In genomic region chr19:10643968-10644290, GRCh38 we compare ENCODE assay signal across 6 cellular contexts. TPM values are rescaled to one million over a fixed set of nuclear protein-coding genes. Genes with fewer than 3 reads are reported as not detected.
DNase-seq lines count a peak whose midpoint lies in the region; ATAC-seq and TF ChIP-seq lines count a peak whose summit lies in the region.

No MANE protein-coding gene starts in this region.

- no peak overlapping the region for H2AFZ ChIP-seq in hepatocyte

- no peaks in the 10 kb centered on the region for H4K20me1 ChIP-seq in hepatocyte (ENCODE audit: insufficient read depth, poor library complexity, severe bottlenecking)

- H3K36me3 ChIP-seq in heart left ventricle = peaks cover 0 to 49% (median 42%) of the 10 kb centered on the region in 9 donors
- no peaks in the 10 kb centered on the region for H3K36me3 ChIP-seq in hepatocyte (replicated peaks; ENCODE audit: insufficient read depth, low read depth)
- no peaks in the 10 kb centered on the region for H3K36me3 ChIP-seq in uterus

- 38 to 52% (median 42%) methylated on average over 4 of the region's 4 CpGs for WGBS in heart left ventricle, 4 donors
- 36% methylated on average over 3 of the region's 4 CpGs for WGBS in hepatocyte (ENCODE audit: low lambda C conversion rate, missing lambda C conversion rate)

- H3K4me1 ChIP-seq in heart left ventricle = peaks cover 0 to 45% (median 20%) of the 10 kb centered on the region in 12 donors
- H3K4me1 ChIP-seq in hepatocyte (ENCODE audit: insufficient read depth) = peaks cover 23% of the 10 kb centered on the region
- H3K4me1 ChIP-seq in uterus = peaks cover 0 to 5% of the 10 kb centered on the region in 2 donors

- TF ChIP-seq CTCF in heart left ventricle (IDR thresholded peaks at IDR 0.05) = no peak
- no peak for TF ChIP-seq CTCF in hepatocyte (IDR thresholded peaks at IDR 0.05; ENCODE audit: poor library complexity)
- no peak for TF ChIP-seq CTCF in uterus (IDR thresholded peaks at IDR 0.05)

- H3K4me3 ChIP-seq in heart left ventricle (no peak overlapping the region), hepatocyte (no peak overlapping the region), uterus (no peak overlapping the region)

- DNase-seq in heart left ventricle (peak in 1 of 5 donors; percentile 30), left ventricle myocardium superior (no peak), hepatocyte (ENCODE audit: low spot score) (peak; percentile 56), uterus (no peak), DMS53 (lab: John Stamatoyannopoulos, UW) (no peak)

- no peaks in the 10 kb centered on the region for H3K79me2 ChIP-seq in hepatocyte

- H3K27me3 ChIP-seq in heart left ventricle (no peaks in the 10 kb centered on the region), hepatocyte (no peaks in the 10 kb centered on the region), uterus (no peaks in the 10 kb centered on the region)

- peak overlapping the region; percentile 17 to 79 (median 54) for H3K27ac ChIP-seq in heart left ventricle
- peak overlapping the region; percentile 89 for H3K27ac ChIP-seq in hepatocyte
- peak overlapping the region; percentile 53 to 55 for H3K27ac ChIP-seq in uterus

- H3K9me3 ChIP-seq in heart left ventricle (no peaks in the 10 kb centered on the region), hepatocyte (ENCODE audit: low read depth) (no peaks in the 10 kb centered on the region), uterus (no peaks in the 10 kb centered on the region)

- intact Hi-C loops in heart left ventricle (cut with DNase I) (loop anchor here (1.0 to 5.0 kb wide), 4 partner anchors 42 to 63 kb away; no protein-coding TSS in a partner anchor), left ventricle myocardium superior (cut with micrococcal nuclease) (loop anchor here (2.0 kb wide), 1 partner anchor 63 kb away; no protein-coding TSS in a partner anchor), uterus (cut with DNase I; ENCODE audit: low total_unique reads) (loop anchor here (5.0 kb wide), 1 partner anchor 62 kb away; no protein-coding TSS in a partner anchor)

- H3K9me2 ChIP-seq in hepatocyte (replicated peaks; ENCODE audit: insufficient read depth) = no peaks in the 10 kb centered on the region

- peak; percentile 3 to 24 (median 14) for ATAC-seq in heart left ventricle
- ATAC-seq in left ventricle myocardium superior = no peak
- ATAC-seq in HG02973 (IDR thresholded peaks at IDR 0.05; ENCODE audit: unreplicated experiment) = no peak

- TF ChIP-seq POLR2A in heart left ventricle (IDR thresholded peaks at IDR 0.05) (no peak), uterus (IDR thresholded peaks at IDR 0.05) (no peak)

- peak overlapping the region; percentile 29 for H3K4me2 ChIP-seq in hepatocyte

RNA-seq across cellular contexts. Expression of gene ILF3, which starts 10.2 kb away (rescaled TPM):
- total RNA-seq in heart left ventricle (100 to 1,000 TPM in 7 of 9 donors, 10 to 100 TPM in 2; 45.7 to 140 (median 118) TPM), left ventricle myocardium superior (118 TPM), hepatocyte (112 and 149 TPM in 2 replicates), uterus (100 to 1,000 TPM in 2 of 4 donors, 10 to 100 TPM in 2; 57.1 to 282 (median 138) TPM)
- polyA plus RNA-seq in heart left ventricle (10 to 100 TPM; 62.1 to 94.4 TPM), hepatocyte (120 and 129 TPM in 2 replicates)

RNA-seq across cellular contexts. Expression of gene SLC44A2, which starts 18.6 kb away (rescaled TPM):
- total RNA-seq in heart left ventricle (100 to 1,000 TPM in 2 of 9 donors, 10 to 100 TPM in 7; 63.8 to 130 (median 91.9) TPM), left ventricle myocardium superior (71.8 TPM), hepatocyte (37.2 and 44.4 TPM in 2 replicates), uterus (100 to 1,000 TPM in 1 of 4 donors, 10 to 100 TPM in 3; 38.5 to 107 (median 65.8) TPM)
- polyA plus RNA-seq in heart left ventricle (10 to 100 TPM; 43.1 to 66.3 TPM), hepatocyte (91.3 and 100 TPM in 2 replicates)

RNA-seq across cellular contexts. Expression of gene AP1M2, which starts 56.8 kb away (rescaled TPM):
- total RNA-seq in heart left ventricle (1 to 10 TPM in 1 of 9 donors, not detected in 8; 3.6 TPM), left ventricle myocardium superior (not detected), hepatocyte (63.7 and 66.5 TPM in 2 replicates), uterus (10 to 100 TPM in 2 of 4 donors, not detected in 2; 14.9 to 16.7 TPM)
- polyA plus RNA-seq in heart left ventricle (not detected), hepatocyte (67.4 and 69.4 TPM in 2 replicates)

RNA-seq across cellular contexts. Expression of gene QTRT1, which starts 57.3 kb away (rescaled TPM):
- total RNA-seq in heart left ventricle = 10 to 100 TPM; 16.6 to 31.8 (median 25.7) TPM
- 10 to 100 TPM; 32.1 to 46.6 TPM for polyA plus RNA-seq in heart left ventricle
- 29.1 TPM for total RNA-seq in left ventricle myocardium superior
- total RNA-seq in hepatocyte = 19.5 and 21.7 TPM in 2 replicates
- 52.8 and 67.7 TPM in 2 replicates for polyA plus RNA-seq in hepatocyte
- 100 to 1,000 TPM in 1 of 4 donors, 10 to 100 TPM in 3; 35.0 to 311 (median 50.8) TPM for total RNA-seq in uterus

Comparison
In these comparisons a context has a peak if more than half of its experiments do, and no peak if none do; other contexts are left out.
1. ATAC-seq: peak in heart left ventricle (4 of 4); none in left ventricle myocardium superior (single experiment) and HG02973 (single experiment).
2. Peak in every context shown above with its lines, with median percentiles within 50 percentile points of each other: H3K27ac ChIP-seq.